15 cellular contexts compared by ENCODE assay signal in the genomic region with DNA sequence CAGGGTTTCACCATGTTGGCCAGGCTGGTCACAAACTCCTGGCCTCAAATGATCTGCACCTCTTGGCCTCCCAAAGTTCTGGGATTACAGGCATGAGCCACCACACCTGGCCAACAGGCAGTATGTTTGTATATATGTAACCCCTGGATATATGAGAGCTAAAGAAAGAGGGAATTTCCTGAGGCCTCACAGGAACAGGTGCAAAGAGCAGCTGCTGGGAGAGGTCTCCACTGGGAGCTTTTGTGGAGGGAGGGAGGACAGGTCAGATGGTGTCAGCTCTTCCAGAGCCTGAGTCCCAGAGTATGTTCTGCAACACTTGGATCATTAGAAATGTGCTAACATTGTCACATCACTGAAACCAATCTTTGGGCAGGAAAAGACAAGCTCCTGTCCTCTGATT.
"Had no signal": no experiment of that assay in that cellular context is flagged by ENCODE, and none has a peak within 500 bp of the region (broad histone marks: within the 10 kb centered on the region; RNA-seq: fewer than 3 reads in every experiment).

No MANE protein-coding gene starts in this region.

- H3K27ac Mint-ChIP-seq: activated naive CD8-positive, alpha-beta T cell treated with anti-CD3 and anti-CD28 coated beads, Interleukin-2, amount 10 ng/mL, durations not matched to agents 7 days and 5 days; activated T-helper 1 cell treated with anti-CD3 and anti-CD28 coated beads, Interleukin-12 subunit alpha, Interleukin-12 subunit beta, Interleukin-2, Interleukin-4 antibody, amounts not matched to agents 30 ng/mL and 10 ng/mL and 1 ng/mL, durations not matched to agents 14 hours and 24 hours and 36 hours; brain had no signal

- H3K27me3 Mint-ChIP-seq: brain had no signal

- H3K4me1 Mint-ChIP-seq: activated naive CD8-positive, alpha-beta T cell treated with anti-CD3 and anti-CD28 coated beads, Interleukin-2, amount 10 ng/mL, durations not matched to agents 7 days and 5 days had no signal

- H3K36me3 Mint-ChIP-seq: activated naive CD8-positive, alpha-beta T cell treated with anti-CD3 and anti-CD28 coated beads, Interleukin-2, amount 10 ng/mL, durations not matched to agents 7 days and 5 days; brain had no signal

- H3K9me3 Mint-ChIP-seq: activated naive CD8-positive, alpha-beta T cell treated with anti-CD3 and anti-CD28 coated beads, Interleukin-2, amount 10 ng/mL, durations not matched to agents 7 days and 5 days; activated T-helper 1 cell treated with anti-CD3 and anti-CD28 coated beads, Interleukin-12 subunit alpha, Interleukin-12 subunit beta, Interleukin-2, Interleukin-4 antibody, amounts not matched to agents 30 ng/mL and 10 ng/mL and 1 ng/mL, durations not matched to agents 14 hours and 24 hours and 36 hours; brain had no signal

- DNase-seq: activated CD4-positive, alpha-beta T cell treated with anti-CD3 and anti-CD28 coated beads, Interleukin-2, amount 50 U/mL, for 1 hour; activated CD8-positive, alpha-beta memory T cell treated with anti-CD3 and anti-CD28 coated beads for 24 hours; activated naive CD8-positive, alpha-beta T cell treated with anti-CD3 and anti-CD28 coated beads, Interleukin-2, amount 10 ng/mL, durations not matched to agents 7 days and 5 days; cortex of kidney; effector CD4-positive, alpha-beta T cell; esophagus squamous epithelium; left ventricle myocardium superior; mesenchymal stem cell; stimulated activated CD4-positive, alpha-beta T cell treated with anti-CD3 and anti-CD28 coated beads, Interleukin-12 subunit alpha, Interleukin-12 subunit beta, amount 100 ng/mL, for 4 hours; stimulated activated CD4-positive, alpha-beta T cell treated with anti-CD3 and anti-CD28 coated beads, Interleukin-2, amount 100 ng/mL, for 24 hours; stomach; testis; upper lobe of left lung had no signal

- H3K4me3 Mint-ChIP-seq: activated naive CD8-positive, alpha-beta T cell treated with anti-CD3 and anti-CD28 coated beads, Interleukin-2, amount 10 ng/mL, durations not matched to agents 7 days and 5 days; activated T-helper 1 cell treated with anti-CD3 and anti-CD28 coated beads, Interleukin-12 subunit alpha, Interleukin-12 subunit beta, Interleukin-2, Interleukin-4 antibody, amounts not matched to agents 30 ng/mL and 10 ng/mL and 1 ng/mL, durations not matched to agents 14 hours and 24 hours and 36 hours; brain had no signal
